ENCODE assay signal across 17 cellular contexts in the genomic region with DNA sequence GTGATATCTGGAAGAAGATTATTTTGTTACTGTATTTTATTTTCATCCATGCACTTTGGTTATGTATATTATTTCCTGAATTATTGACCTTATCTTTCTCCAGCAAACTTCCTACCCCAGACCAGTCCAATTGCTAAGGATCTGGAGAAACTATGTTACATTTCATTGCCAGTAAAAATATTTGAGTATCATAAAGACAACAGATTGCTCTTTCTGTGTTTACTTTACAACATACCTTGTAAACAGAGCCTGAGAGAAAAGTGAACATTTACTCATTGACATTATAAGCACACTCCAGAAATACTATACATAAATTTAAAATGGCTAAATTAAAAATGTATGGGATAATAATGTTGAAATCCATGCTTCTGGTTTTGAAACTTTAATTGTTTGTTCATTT.
A peak's percentile ranks its signal among the peaks of the same experiment; 100 is the strongest.
DNase-seq lines count a peak whose midpoint lies in the region; ATAC-seq, FAIRE-seq and TF ChIP-seq lines count a peak whose summit lies in the region.
"Had no signal": no experiment of that assay in that cellular context is flagged by ENCODE, and none has a peak within 500 bp of the region (broad histone marks: within the 10 kb centered on the region; RNA-seq: fewer than 3 reads in every experiment).

No MANE protein-coding gene starts in this region.

- BruUV-seq in HepG2 (replicated peaks; lab: Mats Ljungman, UMichigan): no TSS peak

- no peak for TF ChIP-seq EP300 in HepG2 (IDR thresholded peaks at IDR 0.05; ENCODE audit: low read depth in 2 of 2, low read length in 2 of 2)
- no peak for TF ChIP-seq EP300 in HepG2 (CRISPR knock-in tag; IDR thresholded peaks at IDR 0.05; ENCODE audit: borderline replicate concordance)

- TF ChIP-seq RAD21 in HepG2 (CRISPR knock-in tag; IDR thresholded peaks at IDR 0.05): no peak

- POLR2A ChIA-PET in HepG2 (lab: Yijun Ruan, JAX): no interaction called here

- TF ChIP-seq POLR2A in breast epithelium (IDR thresholded peaks at IDR 0.05) (no peak), HepG2 (IDR thresholded peaks at IDR 0.05; ENCODE audit: insufficient read depth in 1 of 2, low read depth in 2 of 2, low read length in 2 of 2) (no peak)

- H3K27me3 ChIP-seq in breast epithelium: no peaks in the 10 kb centered on the region
- 0 out of 5 replicates have a peak, but pooled peaks cover 0 to 4% of the 10 kb centered on the region in 2 experiments for H3K27me3 ChIP-seq in HepG2 (ENCODE audit: control insufficient read depth in 1 of 2, insufficient read depth in 2 of 2, low read length in 2 of 2)

- no peak overlapping the region for H2AFZ ChIP-seq in HepG2 (ENCODE audit: low read length)

- CTCF ChIA-PET in HepG2 (lab: Yijun Ruan, JAX; ENCODE audit: low intra/inter-chr PET ratio, low total read pairs): no interaction called here

- no peak overlapping the region for H3K27ac ChIP-seq in breast epithelium
- no peak overlapping the region for H3K27ac ChIP-seq in HepG2 (ENCODE audit: extremely low read length, insufficient read depth, low read length)

- FAIRE-seq in HepG2 (lab: Jason Lieb, UNC): no peak
- FAIRE-seq: GM12892, H1, HTR-8/SVneo had no signal

- TF ChIP-seq CTCF in breast epithelium (IDR thresholded peaks at IDR 0.05) (no peak), HepG2 (CRISPR knock-in tag; IDR thresholded peaks at IDR 0.05) (no peak)

- H3K36me3 ChIP-seq in breast epithelium (no peaks in the 10 kb centered on the region), HepG2 (replicated peaks in 1 of 2; ENCODE audit: control insufficient read depth in 1 of 2, insufficient read depth in 2 of 2, low read length in 2 of 2) (no peaks in the 10 kb centered on the region)
- H3K36me3 ChIP-seq: HAP-1 had no signal

- H3K4me3 ChIP-seq in breast epithelium (no peak overlapping the region), HepG2 (replicated peaks in 1 of 3; ENCODE audit: insufficient read depth in 1 of 3, low read depth in 2 of 3, low read length in 3 of 3) (no peak overlapping the region)
- H3K4me3 ChIP-seq: HAP-1 had no signal

- H3K9me3 ChIP-seq in breast epithelium (no peaks in the 10 kb centered on the region), HepG2 (ENCODE audit: low read length) (no peaks in the 10 kb centered on the region)
- H3K9me3 ChIP-seq: HAP-1 had no signal

- intact Hi-C loops in breast epithelium (cut with DNase I; ENCODE audit: low total_unique reads) (no loop called here), HepG2 (cut with micrococcal nuclease; ENCODE audit: unreplicated experiment) (no loop called here)

- no peaks in the 10 kb centered on the region for H3K79me2 ChIP-seq in HepG2 (ENCODE audit: insufficient read depth, low read length)

- ATAC-seq in HepG2 (no peak), GM21723 (IDR thresholded peaks at IDR 0.05; ENCODE audit: unreplicated experiment) (no peak), GM19328 (IDR thresholded peaks at IDR 0.05; ENCODE audit: unreplicated experiment) (no peak)

- no peaks in the 10 kb centered on the region for H3K4me1 ChIP-seq in breast epithelium
- H3K4me1 ChIP-seq in HepG2 (ENCODE audit: insufficient read depth, low read length): no peaks in the 10 kb centered on the region
- H3K4me1 ChIP-seq: HAP-1 had no signal

- H3K4me2 ChIP-seq in HepG2 (ENCODE audit: low read depth, low read length): no peak overlapping the region

- in situ Hi-C loops in T47D (cut with HindIII; ENCODE audit: low pct_unique_long_range_greater_than_20kb, low sequenced_read_pairs): no loop called here
- in situ Hi-C loops in HepG2 (cut with HindIII; ENCODE audit: extremely low pct_ligation_motif_present, low pct_unique_long_range_greater_than_20kb): no loop called here

- DNase-seq in T47D (ENCODE audit: low read depth in 1 of 2, low spot score in 1 of 2): peak; percentile 2 to 39
- no peak for DNase-seq in breast epithelium (ENCODE audit: low spot score in 2 of 2)
- DNase-seq in NCI-H460 (ENCODE audit: extremely low read depth, low read depth): peak; percentile 7
- no peak for DNase-seq in HepG2 (ENCODE audit: low spot score)
- no peak for DNase-seq in 8988T
- DNase-seq in activated CD4-positive, alpha-beta T cell treated with anti-CD3 and anti-CD28 coated beads, Interleukin-2, amount 50 U/mL, for 48 hours: no peak
- DNase-seq: C1 segment of cervical spinal cord; CD4-positive, alpha-beta memory T cell; DND-41; GDM1; HFFc6 had no signal

- no peaks in the 10 kb centered on the region for H4K20me1 ChIP-seq in HepG2 (ENCODE audit: insufficient read depth, low read length)

- no peak overlapping the region for H3K9ac ChIP-seq in HepG2 (ENCODE audit: insufficient read depth, low read depth, low read length)

TF ChIP-seq in HepG2, 621 proteins besides CTCF, POLR2A, EP300 and RAD21:
- TF ChIP-seq ZNF430 (CRISPR knock-in tag; IDR thresholded peaks at IDR 0.05) (no peak), FOXA3 (CRISPR knock-in tag; IDR thresholded peaks at IDR 0.05) (peak; percentile 17; the same call in 1 of the 2 replicates)

Comparison
In these comparisons a context has a peak if more than half of its experiments do, and no peak if none do; other contexts are left out.
1. DNase-seq: peak in T47D (2 of 2) and NCI-H460 (single experiment); none in breast epithelium (0 of 2), HepG2 (single experiment), 8988T (single experiment) and activated CD4-positive, alpha-beta T cell treated with anti-CD3 and anti-CD28 coated beads, Interleukin-2, amount 50 U/mL, for 48 hours (0 of 2).